In genomic region chr17:8285270-8286181, GRCh38 we compare ENCODE assay signal across 2 cellular contexts.
TF ChIP-seq lines count a peak whose summit lies in the region.

No MANE protein-coding gene starts in this region.

TF ChIP-seq in HepG2, 621 proteins besides CTCF, POLR2A, EP300 and RAD21:
- TF ChIP-seq HNF4A (CRISPR knock-in tag; IDR thresholded peaks at IDR 0.05) (peak; percentile 30; the same call in 1 of the 2 replicates), PHF21A (CRISPR knock-in tag; IDR thresholded peaks at IDR 0.05) (0 out of 2 replicates have a peak, but pooled peaks have one; percentile 17), TEAD3 (CRISPR knock-in tag; optimal IDR thresholded peaks at IDR 0.05; ENCODE audit: borderline replicate concordance) (peak; percentile 8), ZBTB49 (CRISPR knock-in tag; IDR thresholded peaks at IDR 0.05; ENCODE audit: borderline replicate concordance) (no peak), ZNF543 (CRISPR knock-in tag; IDR thresholded peaks at IDR 0.05) (no peak)

TF ChIP-seq in SK-N-SH, 30 proteins besides CTCF, POLR2A, EP300 and RAD21:
- no peak for TF ChIP-seq ELF1 (IDR thresholded peaks at IDR 0.05)
- TF ChIP-seq GABPA (IDR thresholded peaks at IDR 0.05; ENCODE audit: low read depth): no peak
- no peak for TF ChIP-seq RXRA (IDR thresholded peaks at IDR 0.05; ENCODE audit: borderline replicate concordance, low read depth)
- TF ChIP-seq TCF12 (IDR thresholded peaks at IDR 0.05): no peak
- no peak for TF ChIP-seq YY1 (IDR thresholded peaks at IDR 0.05; ENCODE audit: low read depth)
- TF ChIP-seq PBX3 (IDR thresholded peaks at IDR 0.05): no peak
- no peak for TF ChIP-seq FOXM1 (IDR thresholded peaks at IDR 0.05; ENCODE audit: low read depth)
- TF ChIP-seq JUND (IDR thresholded peaks at IDR 0.05): no peak
- no peak for TF ChIP-seq MXI1 (IDR thresholded peaks at IDR 0.05; ENCODE audit: low read depth, low read length)
- no peak for TF ChIP-seq CHD2 (IDR thresholded peaks at IDR 0.05; ENCODE audit: low read length, partially characterized antibody)
- no peak for TF ChIP-seq RFX5 (IDR thresholded peaks at IDR 0.05; ENCODE audit: low read length)
- no peak for TF ChIP-seq SIN3A (IDR thresholded peaks at IDR 0.05; ENCODE audit: borderline replicate concordance, low read depth, low read length)
- TF ChIP-seq USF2 (IDR thresholded peaks at IDR 0.05; ENCODE audit: borderline replicate concordance, low read depth, low read length): no peak
- no peak for TF ChIP-seq MEF2A (IDR thresholded peaks at IDR 0.05; ENCODE audit: borderline replicate concordance, low read depth)
- no peak for TF ChIP-seq NRF1 (IDR thresholded peaks at IDR 0.05; ENCODE audit: low read depth, low read length)
- TF ChIP-seq TEAD4 (IDR thresholded peaks at IDR 0.05; ENCODE audit: borderline replicate concordance, insufficient read depth): no peak
- no peak for TF ChIP-seq ZBTB33 (IDR thresholded peaks at IDR 0.05; ENCODE audit: borderline replicate concordance, low read depth)
- no peak for TF ChIP-seq NFIC (IDR thresholded peaks at IDR 0.05; ENCODE audit: borderline replicate concordance)
- TF ChIP-seq GATA2 (CRISPR knock-in tag; IDR thresholded peaks at IDR 0.05): no peak
- no peak for TF ChIP-seq MAX (IDR thresholded peaks at IDR 0.05; ENCODE audit: low read depth)
